23 cellular contexts compared by ENCODE assay signal in the genomic region with DNA sequence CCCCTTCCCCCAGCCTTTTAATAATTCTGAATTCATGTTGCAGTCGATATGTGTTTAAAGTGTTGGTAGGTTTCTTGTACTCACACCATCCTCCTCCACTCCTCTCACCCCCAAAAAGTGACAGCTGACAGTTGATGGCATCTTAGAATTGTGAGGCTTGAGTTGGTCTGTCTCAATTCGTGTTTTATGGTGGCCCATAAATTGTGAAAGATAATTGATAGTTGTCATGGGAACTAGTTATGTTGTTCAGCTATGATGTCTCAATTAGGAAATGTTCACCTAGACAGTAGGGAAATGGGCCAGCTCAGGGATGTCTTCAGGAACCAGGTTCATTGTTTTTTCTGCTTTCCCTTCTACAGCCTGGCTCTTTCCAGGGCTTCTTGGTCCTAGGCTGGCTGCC.
"Had no signal": no experiment of that assay in that cellular context is flagged by ENCODE, and none has a peak within 500 bp of the region (broad histone marks: within the 10 kb centered on the region; RNA-seq: fewer than 3 reads in every experiment).

No MANE protein-coding gene starts in this region.

- H3K36me3 Mint-ChIP-seq: natural killer cell treated with Interleukin-12 subunit alpha and Interleukin-12 subunit beta and Interleukin-15 and Interleukin-18, amount 100 ng/mL, for 72 hours; stimulated activated effector memory CD8-positive, alpha-beta T cell treated with anti-CD3 and anti-CD28 coated beads, Interleukin-12 subunit alpha, Interleukin-12 subunit beta, amount 100 ng/mL, for 72 hours had no signal

- H3K36me3 ChIP-seq: colonic mucosa, left ventricle myocardium inferior, lower lobe of right lung, pancreas, suprapubic skin, thyroid gland had no signal

- DNase-seq: colonic mucosa; dermis blood vessel endothelial cell; foreskin melanocyte; head of caudate nucleus; kidney; left cardiac atrium; left ventricle myocardium inferior; lower lobe of right lung; occipital lobe; pancreas; right cardiac atrium; stimulated activated CD4-positive, alpha-beta T cell treated with anti-CD3 and anti-CD28 coated beads, Interleukin-4, amount 100 ng/mL, for 1 hour; stimulated activated CD8-positive, alpha-beta memory T cell treated with anti-CD3 and anti-CD28 coated beads, Interleukin-4, amount 100 ng/mL, for 48 hours; stimulated activated naive CD8-positive, alpha-beta T cell treated with anti-CD3 and anti-CD28 coated beads, Interleukin-15, Interleukin-2, amounts not matched to agents 100 U/mL and 50 U/mL, for 24 hours; thyroid gland had no signal

- H3K4me3 ChIP-seq: colonic mucosa, hepatocyte, left ventricle myocardium inferior, lower lobe of right lung, pancreas, suprapubic skin, thyroid gland had no signal

- H3K27ac Mint-ChIP-seq: memory B cell; mesothelial cell of epicardium; natural killer cell treated with Interleukin-12 subunit alpha and Interleukin-12 subunit beta and Interleukin-15 and Interleukin-18, amount 100 ng/mL, for 72 hours; stimulated activated effector memory CD8-positive, alpha-beta T cell treated with anti-CD3 and anti-CD28 coated beads, Interleukin-12 subunit alpha, Interleukin-12 subunit beta, amount 100 ng/mL, for 72 hours had no signal

- ATAC-seq: left cardiac atrium; lower lobe of right lung; natural killer cell treated with Interleukin-12 subunit alpha and Interleukin-12 subunit beta and Interleukin-15 and Interleukin-18, amount 100 ng/mL, for 72 hours; pancreas; right cardiac atrium; stimulated activated effector memory CD8-positive, alpha-beta T cell treated with anti-CD3 and anti-CD28 coated beads, Interleukin-12 subunit alpha, Interleukin-12 subunit beta, amount 100 ng/mL, for 72 hours; stimulated activated naive CD8-positive, alpha-beta T cell treated with anti-CD3 and anti-CD28 coated beads, Interleukin-15, Interleukin-2, amounts not matched to agents 100 U/mL and 50 U/mL, for 24 hours had no signal

- H3K9me3 Mint-ChIP-seq: memory B cell; mesothelial cell of epicardium; natural killer cell treated with Interleukin-12 subunit alpha and Interleukin-12 subunit beta and Interleukin-15 and Interleukin-18, amount 100 ng/mL, for 72 hours; stimulated activated effector memory CD8-positive, alpha-beta T cell treated with anti-CD3 and anti-CD28 coated beads, Interleukin-12 subunit alpha, Interleukin-12 subunit beta, amount 100 ng/mL, for 72 hours had no signal

- H2AFZ ChIP-seq: hepatocyte had no signal

- H3K4me2 ChIP-seq: hepatocyte had no signal

- H3K27ac ChIP-seq: colonic mucosa, hepatocyte, left ventricle myocardium inferior, lower lobe of right lung, pancreas, suprapubic skin, thyroid gland had no signal

- H3K27me3 ChIP-seq: colonic mucosa, hepatocyte, pancreas, suprapubic skin, thyroid gland had no signal

- H3K4me1 ChIP-seq: colonic mucosa, left ventricle myocardium inferior, suprapubic skin had no signal

- H3K4me3 Mint-ChIP-seq: memory B cell; mesothelial cell of epicardium; natural killer cell treated with Interleukin-12 subunit alpha and Interleukin-12 subunit beta and Interleukin-15 and Interleukin-18, amount 100 ng/mL, for 72 hours; stimulated activated effector memory CD8-positive, alpha-beta T cell treated with anti-CD3 and anti-CD28 coated beads, Interleukin-12 subunit alpha, Interleukin-12 subunit beta, amount 100 ng/mL, for 72 hours had no signal

- H3K9me3 ChIP-seq: colonic mucosa, left ventricle myocardium inferior, lower lobe of right lung, pancreas, suprapubic skin, thyroid gland had no signal

- FAIRE-seq: endothelial cell of umbilical vein, kidney, pancreas had no signal

- H3K27me3 Mint-ChIP-seq: memory B cell; natural killer cell treated with Interleukin-12 subunit alpha and Interleukin-12 subunit beta and Interleukin-15 and Interleukin-18, amount 100 ng/mL, for 72 hours; progenitor cell of endocrine pancreas had no signal
